1 cellular context compared by ENCODE assay signal in genomic region chr14:22966783-22967269, GRCh38.
A peak's percentile ranks its signal among the peaks of the same experiment; 100 is the strongest.
TF ChIP-seq lines count a peak whose summit lies in the region.

No MANE protein-coding gene starts in this region.

TF ChIP-seq in HepG2, 621 proteins besides CTCF, POLR2A, EP300 and RAD21 (continued from another document and continues in another):
- TF ChIP-seq ZNF749 (CRISPR knock-in tag; IDR thresholded peaks at IDR 0.05; ENCODE audit: borderline replicate concordance) (0 out of 2 replicates have a peak, but pooled peaks have one; percentile 64), ZNF607 (CRISPR knock-in tag; IDR thresholded peaks at IDR 0.05; ENCODE audit: borderline replicate concordance) (0 out of 2 replicates have a peak, but pooled peaks have one; percentile 67), SNAPC2 (CRISPR knock-in tag; IDR thresholded peaks at IDR 0.05) (peak; percentile 65), POLR2AphosphoS5 (IDR thresholded peaks at IDR 0.05; ENCODE audit: low read depth, low read length) (peak; percentile 72; the same call in 1 of the 2 replicates), ZFP1 (CRISPR knock-in tag; IDR thresholded peaks at IDR 0.05) (0 out of 2 replicates have a peak, but pooled peaks have one; percentile 54), NFRKB (IDR thresholded peaks at IDR 0.05) (no peak), TMF1 (CRISPR knock-in tag; IDR thresholded peaks at IDR 0.05; ENCODE audit: low read depth) (peak; percentile 61; the same call in 1 of the 2 replicates), ZNF546 (CRISPR knock-in tag; conservative IDR thresholded peaks at IDR 0.05) (no peak), ZNF775 (CRISPR knock-in tag; IDR thresholded peaks at IDR 0.05; ENCODE audit: borderline replicate concordance) (no peak), ZNF101 (CRISPR knock-in tag; IDR thresholded peaks at IDR 0.05; ENCODE audit: borderline replicate concordance, low read depth) (no peak), FOSL2 (CRISPR knock-in tag; IDR thresholded peaks at IDR 0.05) (peak; percentile 26), ZSCAN22 (CRISPR knock-in tag; IDR thresholded peaks at IDR 0.05) (no peak), NKX3-1 (CRISPR knock-in tag; IDR thresholded peaks at IDR 0.05) (no peak; the same call in 1 of the 2 replicates), WIZ (CRISPR knock-in tag; IDR thresholded peaks at IDR 0.05) (no peak), ASH2L (IDR thresholded peaks at IDR 0.05; ENCODE audit: insufficient read length, low read depth, low read length) (no peak), ZFP90 (CRISPR knock-in tag; IDR thresholded peaks at IDR 0.05; ENCODE audit: borderline replicate concordance) (0 out of 2 replicates have a peak, but pooled peaks have one; percentile 2), BCL6 (CRISPR knock-in tag; IDR thresholded peaks at IDR 0.05) (peak; percentile 67), FOXC1 (CRISPR knock-in tag; IDR thresholded peaks at IDR 0.05; ENCODE audit: borderline replicate concordance) (no peak), NFIC (IDR thresholded peaks at IDR 0.05; ENCODE audit: low read length) (0 out of 2 replicates have a peak, but pooled peaks have one; percentile 9), HES4 (CRISPR knock-in tag; IDR thresholded peaks at IDR 0.05; ENCODE audit: borderline replicate concordance) (no peak), ZMYM4 (CRISPR knock-in tag; IDR thresholded peaks at IDR 0.05) (0 out of 2 replicates have a peak, but pooled peaks have one; percentile 2), ZNF446 (CRISPR knock-in tag; IDR thresholded peaks at IDR 0.05) (no peak), RBM22 (optimal IDR thresholded peaks at IDR 0.05; ENCODE audit: low read length) (peak; percentile 79), ZNF558 (CRISPR knock-in tag; IDR thresholded peaks at IDR 0.05; ENCODE audit: borderline replicate concordance) (peak; percentile 42; the same call in 1 of the 2 replicates), BRF2 (CRISPR knock-in tag; IDR thresholded peaks at IDR 0.05) (peak; percentile 51; the same call in 1 of the 2 replicates), MAFG (CRISPR knock-in tag; IDR thresholded peaks at IDR 0.05) (no peak)
- TF ChIP-seq, protein P1, sequence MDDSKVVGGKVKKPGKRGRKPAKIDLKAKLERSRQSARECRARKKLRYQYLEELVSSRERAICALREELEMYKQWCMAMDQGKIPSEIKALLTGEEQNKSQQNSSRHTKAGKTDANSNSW (CRISPR knock-in tag; IDR thresholded peaks at IDR 0.05; ENCODE audit: borderline replicate concordance), result 0 out of 2 replicates have a peak, but pooled peaks have one; percentile 16
- TF ChIP-seq, protein P2, sequence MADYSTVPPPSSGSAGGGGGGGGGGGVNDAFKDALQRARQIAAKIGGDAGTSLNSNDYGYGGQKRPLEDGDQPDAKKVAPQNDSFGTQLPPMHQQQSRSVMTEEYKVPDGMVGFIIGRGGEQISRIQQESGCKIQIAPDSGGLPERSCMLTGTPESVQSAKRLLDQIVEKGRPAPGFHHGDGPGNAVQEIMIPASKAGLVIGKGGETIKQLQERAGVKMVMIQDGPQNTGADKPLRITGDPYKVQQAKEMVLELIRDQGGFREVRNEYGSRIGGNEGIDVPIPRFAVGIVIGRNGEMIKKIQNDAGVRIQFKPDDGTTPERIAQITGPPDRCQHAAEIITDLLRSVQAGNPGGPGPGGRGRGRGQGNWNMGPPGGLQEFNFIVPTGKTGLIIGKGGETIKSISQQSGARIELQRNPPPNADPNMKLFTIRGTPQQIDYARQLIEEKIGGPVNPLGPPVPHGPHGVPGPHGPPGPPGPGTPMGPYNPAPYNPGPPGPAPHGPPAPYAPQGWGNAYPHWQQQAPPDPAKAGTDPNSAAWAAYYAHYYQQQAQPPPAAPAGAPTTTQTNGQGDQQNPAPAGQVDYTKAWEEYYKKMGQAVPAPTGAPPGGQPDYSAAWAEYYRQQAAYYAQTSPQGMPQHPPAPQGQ (CRISPR knock-in tag; IDR thresholded peaks at IDR 0.05; ENCODE audit: borderline replicate concordance), result 0 out of 2 replicates have a peak, but pooled peaks have one; percentile 20
- TF ChIP-seq, protein P3, sequence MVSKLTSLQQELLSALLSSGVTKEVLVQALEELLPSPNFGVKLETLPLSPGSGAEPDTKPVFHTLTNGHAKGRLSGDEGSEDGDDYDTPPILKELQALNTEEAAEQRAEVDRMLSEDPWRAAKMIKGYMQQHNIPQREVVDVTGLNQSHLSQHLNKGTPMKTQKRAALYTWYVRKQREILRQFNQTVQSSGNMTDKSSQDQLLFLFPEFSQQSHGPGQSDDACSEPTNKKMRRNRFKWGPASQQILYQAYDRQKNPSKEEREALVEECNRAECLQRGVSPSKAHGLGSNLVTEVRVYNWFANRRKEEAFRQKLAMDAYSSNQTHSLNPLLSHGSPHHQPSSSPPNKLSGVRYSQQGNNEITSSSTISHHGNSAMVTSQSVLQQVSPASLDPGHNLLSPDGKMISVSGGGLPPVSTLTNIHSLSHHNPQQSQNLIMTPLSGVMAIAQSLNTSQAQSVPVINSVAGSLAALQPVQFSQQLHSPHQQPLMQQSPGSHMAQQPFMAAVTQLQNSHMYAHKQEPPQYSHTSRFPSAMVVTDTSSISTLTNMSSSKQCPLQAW (CRISPR knock-in tag; IDR thresholded peaks at IDR 0.05), result 0 out of 2 replicates have a peak, but pooled peaks have one; percentile 5
- TF ChIP-seq, protein P4, sequence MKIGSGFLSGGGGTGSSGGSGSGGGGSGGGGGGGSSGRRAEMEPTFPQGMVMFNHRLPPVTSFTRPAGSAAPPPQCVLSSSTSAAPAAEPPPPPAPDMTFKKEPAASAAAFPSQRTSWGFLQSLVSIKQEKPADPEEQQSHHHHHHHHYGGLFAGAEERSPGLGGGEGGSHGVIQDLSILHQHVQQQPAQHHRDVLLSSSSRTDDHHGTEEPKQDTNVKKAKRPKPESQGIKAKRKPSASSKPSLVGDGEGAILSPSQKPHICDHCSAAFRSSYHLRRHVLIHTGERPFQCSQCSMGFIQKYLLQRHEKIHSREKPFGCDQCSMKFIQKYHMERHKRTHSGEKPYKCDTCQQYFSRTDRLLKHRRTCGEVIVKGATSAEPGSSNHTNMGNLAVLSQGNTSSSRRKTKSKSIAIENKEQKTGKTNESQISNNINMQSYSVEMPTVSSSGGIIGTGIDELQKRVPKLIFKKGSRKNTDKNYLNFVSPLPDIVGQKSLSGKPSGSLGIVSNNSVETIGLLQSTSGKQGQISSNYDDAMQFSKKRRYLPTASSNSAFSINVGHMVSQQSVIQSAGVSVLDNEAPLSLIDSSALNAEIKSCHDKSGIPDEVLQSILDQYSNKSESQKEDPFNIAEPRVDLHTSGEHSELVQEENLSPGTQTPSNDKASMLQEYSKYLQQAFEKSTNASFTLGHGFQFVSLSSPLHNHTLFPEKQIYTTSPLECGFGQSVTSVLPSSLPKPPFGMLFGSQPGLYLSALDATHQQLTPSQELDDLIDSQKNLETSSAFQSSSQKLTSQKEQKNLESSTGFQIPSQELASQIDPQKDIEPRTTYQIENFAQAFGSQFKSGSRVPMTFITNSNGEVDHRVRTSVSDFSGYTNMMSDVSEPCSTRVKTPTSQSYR (CRISPR knock-in tag; IDR thresholded peaks at IDR 0.05; ENCODE audit: borderline replicate concordance), result 0 out of 2 replicates have a peak, but pooled peaks have one; percentile 18
- TF ChIP-seq, protein P5, sequence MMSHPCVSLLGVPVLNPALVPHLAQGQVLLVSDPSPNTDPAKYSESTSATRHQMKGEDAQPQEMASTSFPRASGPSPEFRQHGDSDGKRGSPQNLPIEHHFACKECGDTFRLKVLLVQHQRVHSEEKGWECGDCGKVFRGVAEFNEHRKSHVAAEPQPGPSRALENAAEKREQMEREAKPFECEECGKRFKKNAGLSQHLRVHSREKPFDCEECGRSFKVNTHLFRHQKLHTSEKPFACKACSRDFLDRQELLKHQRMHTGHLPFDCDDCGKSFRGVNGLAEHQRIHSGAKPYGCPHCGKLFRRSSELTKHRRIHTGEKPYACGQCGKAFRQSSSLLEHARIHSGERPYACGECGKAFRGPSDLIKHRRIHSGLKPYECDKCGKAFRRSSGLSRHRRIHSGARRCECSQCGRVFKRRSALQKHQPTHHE (CRISPR knock-in tag; IDR thresholded peaks at IDR 0.05; ENCODE audit: borderline replicate concordance), result no peak
- TF ChIP-seq, protein P6, sequence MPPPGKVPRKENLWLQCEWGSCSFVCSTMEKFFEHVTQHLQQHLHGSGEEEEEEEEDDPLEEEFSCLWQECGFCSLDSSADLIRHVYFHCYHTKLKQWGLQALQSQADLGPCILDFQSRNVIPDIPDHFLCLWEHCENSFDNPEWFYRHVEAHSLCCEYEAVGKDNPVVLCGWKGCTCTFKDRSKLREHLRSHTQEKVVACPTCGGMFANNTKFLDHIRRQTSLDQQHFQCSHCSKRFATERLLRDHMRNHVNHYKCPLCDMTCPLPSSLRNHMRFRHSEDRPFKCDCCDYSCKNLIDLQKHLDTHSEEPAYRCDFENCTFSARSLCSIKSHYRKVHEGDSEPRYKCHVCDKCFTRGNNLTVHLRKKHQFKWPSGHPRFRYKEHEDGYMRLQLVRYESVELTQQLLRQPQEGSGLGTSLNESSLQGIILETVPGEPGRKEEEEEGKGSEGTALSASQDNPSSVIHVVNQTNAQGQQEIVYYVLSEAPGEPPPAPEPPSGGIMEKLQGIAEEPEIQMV (CRISPR knock-in tag; IDR thresholded peaks at IDR 0.05; ENCODE audit: low read depth), result no peak
- TF ChIP-seq, protein P7, sequence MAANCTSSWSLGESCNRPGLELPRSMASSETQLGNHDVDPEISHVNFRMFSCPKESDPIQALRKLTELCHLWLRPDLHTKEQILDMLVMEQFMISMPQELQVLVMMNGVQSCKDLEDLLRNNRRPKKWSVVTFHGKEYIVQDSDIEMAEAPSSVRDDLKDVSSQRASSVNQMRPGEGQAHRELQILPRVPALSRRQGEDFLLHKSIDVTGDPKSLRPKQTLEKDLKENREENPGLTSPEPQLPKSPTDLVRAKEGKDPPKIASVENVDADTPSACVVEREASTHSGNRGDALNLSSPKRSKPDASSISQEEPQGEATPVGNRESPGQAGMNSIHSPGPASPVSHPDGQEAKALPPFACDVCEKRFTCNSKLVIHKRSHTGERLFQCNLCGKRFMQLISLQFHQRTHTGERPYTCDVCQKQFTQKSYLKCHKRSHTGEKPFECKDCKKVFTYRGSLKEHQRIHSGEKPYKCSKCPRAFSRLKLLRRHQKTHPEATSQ (CRISPR knock-in tag; IDR thresholded peaks at IDR 0.05; ENCODE audit: borderline replicate concordance), result 0 out of 2 replicates have a peak, but pooled peaks have one; percentile 28
- TF ChIP-seq, protein P8, sequence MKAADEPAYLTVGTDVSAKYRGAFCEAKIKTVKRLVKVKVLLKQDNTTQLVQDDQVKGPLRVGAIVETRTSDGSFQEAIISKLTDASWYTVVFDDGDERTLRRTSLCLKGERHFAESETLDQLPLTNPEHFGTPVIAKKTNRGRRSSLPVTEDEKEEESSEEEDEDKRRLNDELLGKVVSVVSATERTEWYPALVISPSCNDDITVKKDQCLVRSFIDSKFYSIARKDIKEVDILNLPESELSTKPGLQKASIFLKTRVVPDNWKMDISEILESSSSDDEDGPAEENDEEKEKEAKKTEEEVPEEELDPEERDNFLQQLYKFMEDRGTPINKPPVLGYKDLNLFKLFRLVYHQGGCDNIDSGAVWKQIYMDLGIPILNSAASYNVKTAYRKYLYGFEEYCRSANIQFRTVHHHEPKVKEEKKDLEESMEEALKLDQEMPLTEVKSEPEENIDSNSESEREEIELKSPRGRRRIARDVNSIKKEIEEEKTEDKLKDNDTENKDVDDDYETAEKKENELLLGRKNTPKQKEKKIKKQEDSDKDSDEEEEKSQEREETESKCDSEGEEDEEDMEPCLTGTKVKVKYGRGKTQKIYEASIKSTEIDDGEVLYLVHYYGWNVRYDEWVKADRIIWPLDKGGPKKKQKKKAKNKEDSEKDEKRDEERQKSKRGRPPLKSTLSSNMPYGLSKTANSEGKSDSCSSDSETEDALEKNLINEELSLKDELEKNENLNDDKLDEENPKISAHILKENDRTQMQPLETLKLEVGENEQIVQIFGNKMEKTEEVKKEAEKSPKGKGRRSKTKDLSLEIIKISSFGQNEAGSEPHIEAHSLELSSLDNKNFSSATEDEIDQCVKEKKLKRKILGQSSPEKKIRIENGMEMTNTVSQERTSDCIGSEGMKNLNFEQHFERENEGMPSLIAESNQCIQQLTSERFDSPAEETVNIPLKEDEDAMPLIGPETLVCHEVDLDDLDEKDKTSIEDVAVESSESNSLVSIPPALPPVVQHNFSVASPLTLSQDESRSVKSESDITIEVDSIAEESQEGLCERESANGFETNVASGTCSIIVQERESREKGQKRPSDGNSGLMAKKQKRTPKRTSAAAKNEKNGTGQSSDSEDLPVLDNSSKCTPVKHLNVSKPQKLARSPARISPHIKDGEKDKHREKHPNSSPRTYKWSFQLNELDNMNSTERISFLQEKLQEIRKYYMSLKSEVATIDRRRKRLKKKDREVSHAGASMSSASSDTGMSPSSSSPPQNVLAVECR (CRISPR knock-in tag; IDR thresholded peaks at IDR 0.05; ENCODE audit: borderline replicate concordance), result 0 out of 2 replicates have a peak, but pooled peaks have one; percentile 3
- TF ChIP-seq, protein P9, sequence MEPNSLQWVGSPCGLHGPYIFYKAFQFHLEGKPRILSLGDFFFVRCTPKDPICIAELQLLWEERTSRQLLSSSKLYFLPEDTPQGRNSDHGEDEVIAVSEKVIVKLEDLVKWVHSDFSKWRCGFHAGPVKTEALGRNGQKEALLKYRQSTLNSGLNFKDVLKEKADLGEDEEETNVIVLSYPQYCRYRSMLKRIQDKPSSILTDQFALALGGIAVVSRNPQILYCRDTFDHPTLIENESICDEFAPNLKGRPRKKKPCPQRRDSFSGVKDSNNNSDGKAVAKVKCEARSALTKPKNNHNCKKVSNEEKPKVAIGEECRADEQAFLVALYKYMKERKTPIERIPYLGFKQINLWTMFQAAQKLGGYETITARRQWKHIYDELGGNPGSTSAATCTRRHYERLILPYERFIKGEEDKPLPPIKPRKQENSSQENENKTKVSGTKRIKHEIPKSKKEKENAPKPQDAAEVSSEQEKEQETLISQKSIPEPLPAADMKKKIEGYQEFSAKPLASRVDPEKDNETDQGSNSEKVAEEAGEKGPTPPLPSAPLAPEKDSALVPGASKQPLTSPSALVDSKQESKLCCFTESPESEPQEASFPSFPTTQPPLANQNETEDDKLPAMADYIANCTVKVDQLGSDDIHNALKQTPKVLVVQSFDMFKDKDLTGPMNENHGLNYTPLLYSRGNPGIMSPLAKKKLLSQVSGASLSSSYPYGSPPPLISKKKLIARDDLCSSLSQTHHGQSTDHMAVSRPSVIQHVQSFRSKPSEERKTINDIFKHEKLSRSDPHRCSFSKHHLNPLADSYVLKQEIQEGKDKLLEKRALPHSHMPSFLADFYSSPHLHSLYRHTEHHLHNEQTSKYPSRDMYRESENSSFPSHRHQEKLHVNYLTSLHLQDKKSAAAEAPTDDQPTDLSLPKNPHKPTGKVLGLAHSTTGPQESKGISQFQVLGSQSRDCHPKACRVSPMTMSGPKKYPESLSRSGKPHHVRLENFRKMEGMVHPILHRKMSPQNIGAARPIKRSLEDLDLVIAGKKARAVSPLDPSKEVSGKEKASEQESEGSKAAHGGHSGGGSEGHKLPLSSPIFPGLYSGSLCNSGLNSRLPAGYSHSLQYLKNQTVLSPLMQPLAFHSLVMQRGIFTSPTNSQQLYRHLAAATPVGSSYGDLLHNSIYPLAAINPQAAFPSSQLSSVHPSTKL (CRISPR knock-in tag; IDR thresholded peaks at IDR 0.05), result no peak
